8 cellular contexts compared by ENCODE assay signal in the genomic region with DNA sequence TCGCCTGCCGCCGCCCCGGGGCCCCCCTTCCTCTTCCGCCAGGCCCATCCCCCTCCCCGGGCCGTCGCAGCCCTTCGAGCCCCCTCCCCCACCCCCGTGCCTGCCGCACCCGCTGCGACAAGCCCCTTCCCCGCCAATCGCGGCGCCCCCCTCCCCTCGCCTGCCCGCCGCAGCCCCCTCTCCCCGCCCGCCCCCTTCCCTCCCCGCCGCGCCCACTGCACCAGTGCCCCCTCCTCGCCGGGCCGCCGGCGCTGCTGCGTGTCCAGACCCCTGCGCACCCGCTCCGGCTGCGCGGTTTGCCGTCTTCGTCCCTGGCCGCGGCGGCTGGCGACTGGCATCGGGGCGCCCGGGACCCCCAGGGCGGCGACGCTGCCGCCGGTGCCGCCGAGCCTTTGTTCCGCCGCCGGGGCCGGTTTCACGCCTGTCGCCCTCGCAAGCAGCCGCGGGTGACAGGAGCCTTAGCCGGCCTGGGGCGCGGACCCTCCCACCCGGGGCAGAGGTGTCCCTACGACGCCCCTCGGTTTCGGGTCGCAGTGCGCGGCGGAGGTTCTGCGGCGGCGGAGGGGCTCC. TPM values are rescaled to one million over a fixed set of nuclear protein-coding genes. Genes with fewer than 3 reads are reported as not detected.
DNase-seq lines count a peak whose midpoint lies in the region; FAIRE-seq and TF ChIP-seq lines count a peak whose summit lies in the region.
"Had no signal": no experiment of that assay in that cellular context is flagged by ENCODE, and none has a peak within 500 bp of the region (broad histone marks: within the 10 kb centered on the region; RNA-seq: fewer than 3 reads in every experiment).

No MANE protein-coding gene starts in this region.

- WGBS in spleen, 5 donors, result 4 to 16% (median 4%) methylated on average over 15 to 74 of the region's 76 CpGs

- no peak for FAIRE-seq in kidney (lab: Jason Lieb, UNC)

- H3K27ac ChIP-seq in HUES48 (ENCODE audit: low read depth, low read length) (no peak overlapping the region), kidney (ENCODE audit: low read depth in 2 of 2, low read length in 2 of 2) (no peak overlapping the region), spleen (no peak overlapping the region)

- DNase-seq in kidney, result peak; percentile 66
- DNase-seq in spleen, result peak; percentile 66
- no peak for DNase-seq in NCI-H526 (lab: John Stamatoyannopoulos, UW)
- no peak for DNase-seq in NCI-H128 (lab: John Stamatoyannopoulos, UW; ENCODE audit: unreplicated experiment)
- DNase-seq in kidney glomerular epithelial cell (lab: John Stamatoyannopoulos, UW), result no peak
- DNase-seq: NCI-H1105 treated with DMSO at 0.1 percent for 48 hours had no signal

- H3K4me1 ChIP-seq in HUES48 (ENCODE audit: control insufficient read depth, insufficient read depth, low read length), result peaks cover 43% of the 10 kb centered on the region
- H3K4me1 ChIP-seq in kidney (ENCODE audit: control insufficient read depth in 1 of 2, insufficient read depth in 1 of 2, low read depth in 1 of 2, low read length in 2 of 2), result peaks cover 0 to 9% of the 10 kb centered on the region in 2 donors
- H3K4me1 ChIP-seq in spleen, result peaks cover 4 to 47% (median 31%) of the 10 kb centered on the region in 6 donors

- TF ChIP-seq POLR2A in spleen (IDR thresholded peaks at IDR 0.05), result no peak

- H3K4me3 Mint-ChIP-seq in brain, result peak overlapping the region; percentile 85 to 94 (median 91)

- H3K27ac Mint-ChIP-seq in brain, result peak overlapping the region in 4 of 5 experiments; percentile 64 to 99 (median 97)

- H3K36me3 ChIP-seq in HUES48 (ENCODE audit: control insufficient read depth, insufficient read depth, low read length) (no peaks in the 10 kb centered on the region), kidney (ENCODE audit: control insufficient read depth in 1 of 2, insufficient read depth in 2 of 2, low read length in 2 of 2) (no peaks in the 10 kb centered on the region), spleen (no peaks in the 10 kb centered on the region)

- H3K9me3 ChIP-seq in HUES48 (ENCODE audit: control insufficient read depth, insufficient read depth, low read length) (no peaks in the 10 kb centered on the region), kidney (ENCODE audit: control insufficient read depth in 1 of 2, low read length in 2 of 2) (no peaks in the 10 kb centered on the region), spleen (no peaks in the 10 kb centered on the region)

- TF ChIP-seq CTCF in brain (conservative IDR thresholded peaks at IDR 0.05) (no peak), kidney (IDR thresholded peaks at IDR 0.05; ENCODE audit: borderline replicate concordance, extremely low read depth, insufficient read depth) (no peak), spleen (IDR thresholded peaks at IDR 0.05 in 8 of 11, conservative IDR thresholded peaks at IDR 0.05 in 3 of 11) (no peak)

- H3K9ac ChIP-seq in HUES48 (ENCODE audit: low read depth, low read length), result no peak overlapping the region
- H3K9ac ChIP-seq in kidney (ENCODE audit: low read length in 2 of 2), result no peak overlapping the region

- H3K36me3 Mint-ChIP-seq in brain, result no peaks in the 10 kb centered on the region

- intact Hi-C loops in kidney (cut with DNase I) (no loop called here), spleen (cut with DNase I; ENCODE audit: low total_unique reads) (no loop called here)

- H3K27me3 Mint-ChIP-seq in brain, result peaks cover 4% of the 10 kb centered on the region

- H3K4me3 ChIP-seq in HUES48 (ENCODE audit: low read depth, low read length), result peak overlapping the region; percentile 51; the same call in 1 of the 2 replicates
- no peak overlapping the region for H3K4me3 ChIP-seq in kidney (ENCODE audit: low read length in 2 of 2)
- peak overlapping the region in 3 of 8 donors; percentile 20 to 74 (median 51) for H3K4me3 ChIP-seq in spleen

- no peaks in the 10 kb centered on the region for H3K9me3 Mint-ChIP-seq in brain

- peaks cover 71% of the 10 kb centered on the region for H3K4me1 Mint-ChIP-seq in brain

- H3K27me3 ChIP-seq in HUES48 (ENCODE audit: control insufficient read depth, insufficient read depth, low read length) (peaks cover 38% of the 10 kb centered on the region), spleen (replicated peaks in 1 of 7) (peaks cover 3 to 96% (median 64%) of the 10 kb centered on the region in 7 donors)

RNA-seq across cellular contexts. Expression of a gene that starts 18.1 kb away (rescaled TPM):
- polyA plus RNA-seq in brain (ENCODE audit: insufficient read depth, low read depth, low replicate concordance) (52.7 TPM), kidney (ENCODE audit: insufficient read depth, low read depth, low replicate concordance) (18.4 TPM), spleen (10 to 100 TPM in 1 of 3 donors, 1 to 10 TPM in 2; 4.1 to 12.4 (median 9.1) TPM)
- total RNA-seq in kidney (124 TPM), spleen (10 to 100 TPM in 5 of 7 donors, 1 to 10 TPM in 2; 7.9 to 25.0 (median 18.6) TPM)

Comparison
In these comparisons a context has a peak if more than half of its experiments do, and no peak if none do; other contexts are left out.
1. DNase-seq: peak in kidney (single experiment) and spleen (single experiment); none in NCI-H526 (0 of 2), NCI-H128 (single experiment) and kidney glomerular epithelial cell (single experiment).